ENCODE assay signal across 17 cellular contexts in genomic region chr22:41507330-41508063, GRCh38. TPM values are rescaled to one million over a fixed set of nuclear protein-coding genes. Genes with fewer than 3 reads are reported as not detected.
DNase-seq lines count a peak whose midpoint lies in the region; ATAC-seq and TF ChIP-seq lines count a peak whose summit lies in the region.
"Had no signal": no experiment of that assay in that cellular context is flagged by ENCODE, and none has a peak within 500 bp of the region (broad histone marks: within the 10 kb centered on the region; RNA-seq: fewer than 3 reads in every experiment).

No MANE protein-coding gene starts in this region.

- TF ChIP-seq CTCF in mucosa of descending colon (IDR thresholded peaks at IDR 0.05) (no peak), upper lobe of right lung (IDR thresholded peaks at IDR 0.05) (no peak)

- no peak overlapping the region for H3K4me3 ChIP-seq in mucosa of descending colon
- H3K4me3 ChIP-seq in upper lobe of right lung: no peak overlapping the region
- H3K4me3 ChIP-seq: GM23248, thyroid gland had no signal

- H3K36me3 ChIP-seq in mucosa of descending colon (ENCODE audit: low read depth) (peaks cover 9% of the 10 kb centered on the region), upper lobe of right lung (peaks cover 70% of the 10 kb centered on the region)

- no peaks in the 10 kb centered on the region for H3K27me3 ChIP-seq in upper lobe of right lung
- H3K27me3 ChIP-seq: thyroid gland had no signal

- H3K4me1 ChIP-seq in mucosa of descending colon (ENCODE audit: low read depth) (no peaks in the 10 kb centered on the region), upper lobe of right lung (no peaks in the 10 kb centered on the region)

- H3K27ac Mint-ChIP-seq in activated naive CD8-positive, alpha-beta T cell treated with anti-CD3 and anti-CD28 coated beads for 36 hours: peak overlapping the region; percentile 21
- H3K27ac Mint-ChIP-seq in activated naive CD8-positive, alpha-beta T cell treated with anti-CD3 and anti-CD28 coated beads, Interleukin-2, amount 50 U/mL, for 24 hours: no peak overlapping the region
- H3K27ac Mint-ChIP-seq: activated CD4-positive, alpha-beta T cell treated with anti-CD3 and anti-CD28 coated beads, Interleukin-2, amount 10 ng/mL, durations not matched to agents 24 days and 14 days; natural killer cell treated with Interleukin-12 subunit alpha and Interleukin-12 subunit beta and Interleukin-15 and Interleukin-18, amount 100 ng/mL, for 72 hours had no signal

- no peak for DNase-seq in activated naive CD8-positive, alpha-beta T cell treated with anti-CD3 and anti-CD28 coated beads for 36 hours
- no peak for DNase-seq in activated naive CD8-positive, alpha-beta T cell treated with anti-CD3 and anti-CD28 coated beads, Interleukin-2, amount 50 U/mL, for 24 hours
- DNase-seq in caudate nucleus (lab: John Stamatoyannopoulos, UW): peak in 1 of 61 donors; percentile 56
- no peak for DNase-seq in mucosa of descending colon
- no peak for DNase-seq in upper lobe of right lung
- DNase-seq in NCI-H2196 treated with DMSO at 0.1 percent for 48 hours (lab: John Stamatoyannopoulos, UW; ENCODE audit: unreplicated experiment): no peak
- DNase-seq: activated CD4-positive, alpha-beta T cell treated with anti-CD3 and anti-CD28 coated beads, Interleukin-2, amount 10 ng/mL, durations not matched to agents 24 days and 14 days; activated effector memory CD4-positive, alpha-beta T cell treated with anti-CD3 and anti-CD28 coated beads, Interleukin-2, amount 50 U/mL, for 16 hours; amniotic stem cell; GM23248; kidney; NCI-H1105 treated with DMSO at 0.1 percent for 48 hours; NCI-H524; thyroid gland had no signal

- H3K36me3 Mint-ChIP-seq in activated naive CD8-positive, alpha-beta T cell treated with anti-CD3 and anti-CD28 coated beads for 36 hours: peaks cover 2% of the 10 kb centered on the region
- peaks cover 11% of the 10 kb centered on the region for H3K36me3 Mint-ChIP-seq in activated naive CD8-positive, alpha-beta T cell treated with anti-CD3 and anti-CD28 coated beads, Interleukin-2, amount 50 U/mL, for 24 hours (ENCODE audit: low read depth)

- peak overlapping the region; percentile 97 for H3K27ac ChIP-seq in caudate nucleus (ENCODE audit: low read depth, low read length)
- H3K27ac ChIP-seq in temporal lobe (ENCODE audit: low read depth, low read length): peak overlapping the region; percentile 97
- H3K27ac ChIP-seq in upper lobe of right lung: no peak overlapping the region
- H3K27ac ChIP-seq: GM23248, thyroid gland had no signal

- no peaks in the 10 kb centered on the region for H3K4me1 Mint-ChIP-seq in activated naive CD8-positive, alpha-beta T cell treated with anti-CD3 and anti-CD28 coated beads for 36 hours
- H3K4me1 Mint-ChIP-seq in activated naive CD8-positive, alpha-beta T cell treated with anti-CD3 and anti-CD28 coated beads, Interleukin-2, amount 50 U/mL, for 24 hours: no peaks in the 10 kb centered on the region
- H3K4me1 Mint-ChIP-seq: activated CD4-positive, alpha-beta T cell treated with anti-CD3 and anti-CD28 coated beads, Interleukin-2, amount 10 ng/mL, durations not matched to agents 24 days and 14 days had no signal

- intact Hi-C loops in mucosa of descending colon (cut with DNase I, micrococcal nuclease) (no loop called here), upper lobe of right lung (cut with DNase I) (no loop called here)

- ATAC-seq in activated naive CD8-positive, alpha-beta T cell treated with anti-CD3 and anti-CD28 coated beads, Interleukin-2, amount 50 U/mL, for 24 hours: no peak
- ATAC-seq in mucosa of descending colon: peak; percentile 19
- ATAC-seq in HG02884 (IDR thresholded peaks at IDR 0.05; ENCODE audit: unreplicated experiment): no peak
- no peak for ATAC-seq in upper lobe of right lung
- ATAC-seq: natural killer cell treated with Interleukin-12 subunit alpha and Interleukin-12 subunit beta and Interleukin-15 and Interleukin-18, amount 100 ng/mL, for 72 hours had no signal

- H3K27me3 Mint-ChIP-seq in activated naive CD8-positive, alpha-beta T cell treated with anti-CD3 and anti-CD28 coated beads for 36 hours: no peaks in the 10 kb centered on the region
- no peaks in the 10 kb centered on the region for H3K27me3 Mint-ChIP-seq in activated naive CD8-positive, alpha-beta T cell treated with anti-CD3 and anti-CD28 coated beads, Interleukin-2, amount 50 U/mL, for 24 hours
- H3K27me3 Mint-ChIP-seq: activated CD4-positive, alpha-beta T cell treated with anti-CD3 and anti-CD28 coated beads, Interleukin-2, amount 10 ng/mL, durations not matched to agents 24 days and 14 days; natural killer cell treated with Interleukin-12 subunit alpha and Interleukin-12 subunit beta and Interleukin-15 and Interleukin-18, amount 100 ng/mL, for 72 hours had no signal

- H3K9me3 ChIP-seq in mucosa of descending colon: no peaks in the 10 kb centered on the region
- no peaks in the 10 kb centered on the region for H3K9me3 ChIP-seq in upper lobe of right lung
- H3K9me3 ChIP-seq: thyroid gland had no signal

- no peak overlapping the region for H3K4me3 Mint-ChIP-seq in activated naive CD8-positive, alpha-beta T cell treated with anti-CD3 and anti-CD28 coated beads for 36 hours
- H3K4me3 Mint-ChIP-seq in activated naive CD8-positive, alpha-beta T cell treated with anti-CD3 and anti-CD28 coated beads, Interleukin-2, amount 50 U/mL, for 24 hours: no peak overlapping the region
- H3K4me3 Mint-ChIP-seq: activated CD4-positive, alpha-beta T cell treated with anti-CD3 and anti-CD28 coated beads, Interleukin-2, amount 10 ng/mL, durations not matched to agents 24 days and 14 days; natural killer cell treated with Interleukin-12 subunit alpha and Interleukin-12 subunit beta and Interleukin-15 and Interleukin-18, amount 100 ng/mL, for 72 hours had no signal

- no peaks in the 10 kb centered on the region for H3K9me3 Mint-ChIP-seq in activated naive CD8-positive, alpha-beta T cell treated with anti-CD3 and anti-CD28 coated beads for 36 hours
- no peaks in the 10 kb centered on the region for H3K9me3 Mint-ChIP-seq in activated naive CD8-positive, alpha-beta T cell treated with anti-CD3 and anti-CD28 coated beads, Interleukin-2, amount 50 U/mL, for 24 hours
- H3K9me3 Mint-ChIP-seq: activated CD4-positive, alpha-beta T cell treated with anti-CD3 and anti-CD28 coated beads, Interleukin-2, amount 10 ng/mL, durations not matched to agents 24 days and 14 days; natural killer cell treated with Interleukin-12 subunit alpha and Interleukin-12 subunit beta and Interleukin-15 and Interleukin-18, amount 100 ng/mL, for 72 hours had no signal

RNA-seq across cellular contexts. Expression of gene POLR3H, which starts 36.8 kb away (rescaled TPM):
- total RNA-seq in activated naive CD8-positive, alpha-beta T cell treated with anti-CD3 and anti-CD28 coated beads for 36 hours: 10 to 100 TPM; 69.2 to 70.1 TPM
- 10 to 100 TPM; 12.4 to 26.1 (median 15.7) TPM for total RNA-seq in mucosa of descending colon
- total RNA-seq in temporal lobe: 20.4 TPM
- total RNA-seq in upper lobe of right lung: 43.7 TPM

RNA-seq across cellular contexts. Expression of gene ACO2, which starts 38.6 kb away (rescaled TPM):
- 100 to 1,000 TPM; 107 to 109 TPM for total RNA-seq in activated naive CD8-positive, alpha-beta T cell treated with anti-CD3 and anti-CD28 coated beads for 36 hours
- total RNA-seq in mucosa of descending colon (100 to 1,000 TPM; 187 to 295 (median 241) TPM), temporal lobe (72.5 TPM), upper lobe of right lung (84.1 TPM)

RNA-seq across cellular contexts. Expression of gene PHF5A, which starts 39.0 kb away (rescaled TPM):
- total RNA-seq in activated naive CD8-positive, alpha-beta T cell treated with anti-CD3 and anti-CD28 coated beads for 36 hours: 100 to 1,000 TPM; 114 to 117 TPM
- 10 to 100 TPM; 27.0 to 31.7 (median 29.7) TPM for total RNA-seq in mucosa of descending colon
- total RNA-seq in temporal lobe: 25.6 TPM
- 32.9 TPM for total RNA-seq in upper lobe of right lung

RNA-seq across cellular contexts. Expression of gene CSDC2, which starts 53.3 kb away (rescaled TPM):
- total RNA-seq in activated naive CD8-positive, alpha-beta T cell treated with anti-CD3 and anti-CD28 coated beads for 36 hours: not detected
- total RNA-seq in mucosa of descending colon (1 to 10 TPM in 2 of 3 donors, under 1 TPM in 1; 0.26 to 1.6 (median 1.0) TPM), temporal lobe (11.8 TPM), upper lobe of right lung (6.3 TPM)
- total RNA-seq: activated CD4-positive, alpha-beta T cell treated with anti-CD3 and anti-CD28 coated beads, Interleukin-2, amount 10 ng/mL, durations not matched to agents 24 days and 14 days; GM23248; natural killer cell treated with Interleukin-12 subunit alpha and Interleukin-12 subunit beta and Interleukin-15 and Interleukin-18, amount 100 ng/mL, for 72 hours had no signal
